In genomic region chr16:85420501-85421337, GRCh38 we compare ENCODE assay signal across 9 cellular contexts.
DNase-seq lines count a peak whose midpoint lies in the region; ATAC-seq and TF ChIP-seq lines count a peak whose summit lies in the region.
"Had no signal": no experiment of that assay in that cellular context is flagged by ENCODE, and none has a peak within 500 bp of the region (broad histone marks: within the 10 kb centered on the region; RNA-seq: fewer than 3 reads in every experiment).

No MANE protein-coding gene starts in this region.

- no peak overlapping the region for H3K4me3 Mint-ChIP-seq in HFFc6

- H3K9me3 Mint-ChIP-seq in HFFc6, result no peaks in the 10 kb centered on the region
- no peaks in the 10 kb centered on the region for H3K9me3 Mint-ChIP-seq in activated naive CD4-positive, alpha-beta T cell treated with anti-CD3 and anti-CD28 coated beads, Interleukin-2, amount 50 U/mL, for 72 hours

- H3K27me3 Mint-ChIP-seq in HFFc6 (ENCODE audit: insufficient read depth), result peaks cover 5% of the 10 kb centered on the region

- no peaks in the 10 kb centered on the region for H3K27me3 ChIP-seq in right cardiac atrium (ENCODE audit: control insufficient read depth, insufficient read depth)

- H3K27ac Mint-ChIP-seq in HFFc6, result no peak overlapping the region
- no peak overlapping the region for H3K27ac Mint-ChIP-seq in activated naive CD4-positive, alpha-beta T cell treated with anti-CD3 and anti-CD28 coated beads, Interleukin-2, amount 50 U/mL, for 72 hours

- in situ Hi-C loops in SK-MEL-5 (cut with HindIII; ENCODE audit: low pct_unique_long_range_greater_than_20kb, low sequenced_read_pairs), result no loop called here

- no peaks in the 10 kb centered on the region for H3K4me1 ChIP-seq in right cardiac atrium (ENCODE audit: control insufficient read depth, insufficient read depth, low read length)

- intact Hi-C loops in right cardiac atrium (cut with DNase I), result loop anchor here in 2 of 4 donors (5.0 to 10.0 kb wide), 2 partner anchors 187 to 194 kb away; partner anchors contain the start of gene GSE1 (in 1 of the 2)

- no peaks in the 10 kb centered on the region for H3K4me1 Mint-ChIP-seq in HFFc6 (ENCODE audit: low read depth)

- peak; percentile 99 for TF ChIP-seq CTCF in HFFc6 (IDR thresholded peaks at IDR 0.05)

- H3K4me3 ChIP-seq in right cardiac atrium (ENCODE audit: low read length), result no peak overlapping the region
- H3K4me3 ChIP-seq: skin epidermis had no signal

- DNase-seq in CD1c-positive myeloid dendritic cell (ENCODE audit: extremely low spot score) (peak; percentile 87), HFFc6 (no peak), SK-MEL-5 (ENCODE audit: low read depth, low spot score) (peak; percentile 57), right cardiac atrium (peak; percentile 53 to 86 (median 84)), GDM1 (lab: John Stamatoyannopoulos, UW) (no peak)
- peak; percentile 79 to 96 for DNase-seq in activated naive CD4-positive, alpha-beta T cell treated with anti-CD3 and anti-CD28 coated beads, Interleukin-2, amount 50 U/mL, for 72 hours (ENCODE audit: low spot score in 2 of 2)
- peak; percentile 46 to 66 for DNase-seq in stimulated activated CD4-positive, alpha-beta T cell treated with anti-CD3 and anti-CD28 coated beads, Interleukin-1b, Interleukin-23, amount 100 ng/mL, for 1 hour (ENCODE audit: low read depth in 2 of 2)

- H3K9me3 ChIP-seq in right cardiac atrium (ENCODE audit: control insufficient read depth, low read length), result no peaks in the 10 kb centered on the region

- peak; percentile 79 for ATAC-seq in activated naive CD4-positive, alpha-beta T cell treated with anti-CD3 and anti-CD28 coated beads, Interleukin-2, amount 50 U/mL, for 72 hours
- ATAC-seq in right cardiac atrium, result peak; percentile 22 to 58
- no peak for ATAC-seq in HG02763 (IDR thresholded peaks at IDR 0.05; ENCODE audit: unreplicated experiment)

- H3K27ac ChIP-seq in right cardiac atrium (ENCODE audit: low read length), result no peak overlapping the region
- H3K27ac ChIP-seq: skin epidermis had no signal

- H3K36me3 Mint-ChIP-seq in HFFc6 (ENCODE audit: low read depth), result no peaks in the 10 kb centered on the region
- H3K36me3 Mint-ChIP-seq in activated naive CD4-positive, alpha-beta T cell treated with anti-CD3 and anti-CD28 coated beads, Interleukin-2, amount 50 U/mL, for 72 hours, result no peaks in the 10 kb centered on the region

- 39% methylated on average over 42 of the region's 42 CpGs for WGBS in right cardiac atrium

Comparison
In these comparisons a context has a peak if more than half of its experiments do, and no peak if none do; other contexts are left out.
1. DNase-seq: peak in CD1c-positive myeloid dendritic cell (single experiment), SK-MEL-5 (single experiment), activated naive CD4-positive, alpha-beta T cell treated with anti-CD3 and anti-CD28 coated beads, Interleukin-2, amount 50 U/mL, for 72 hours (2 of 2), right cardiac atrium (3 of 3) and stimulated activated CD4-positive, alpha-beta T cell treated with anti-CD3 and anti-CD28 coated beads, Interleukin-1b, Interleukin-23, amount 100 ng/mL, for 1 hour (2 of 2); none in HFFc6 (single experiment) and GDM1 (single experiment).